15 cellular contexts compared by ENCODE assay signal in genomic region chr1:225565845-225566244, GRCh38.
DNase-seq lines count a peak whose midpoint lies in the region; ATAC-seq and TF ChIP-seq lines count a peak whose summit lies in the region.
"Had no signal": no experiment of that assay in that cellular context is flagged by ENCODE, and none has a peak within 500 bp of the region (broad histone marks: within the 10 kb centered on the region; RNA-seq: fewer than 3 reads in every experiment).

No MANE protein-coding gene starts in this region.

- H3K4me2 ChIP-seq in H9 (ENCODE audit: insufficient read depth, insufficient read length, low read length): no peak overlapping the region

- H4K8ac ChIP-seq in H9 (replicated peaks; ENCODE audit: insufficient read length, low read depth, low read length): no peak overlapping the region

- no peak overlapping the region for H3K4me3 Mint-ChIP-seq in H9
- H3K4me3 Mint-ChIP-seq: CD14-positive monocyte; stimulated activated naive CD8-positive, alpha-beta T cell treated with anti-CD3 and anti-CD28 coated beads, Interleukin-15, Interleukin-2, amounts not matched to agents 100 ng/mL and 50 ng/mL, for 24 hours had no signal

- peaks cover 14 to 36% (median 35%) of the 10 kb centered on the region in 3 experiments; a peak in 6 of 7 replicates for H3K36me3 Mint-ChIP-seq in H9 (ENCODE audit: insufficient read depth in 1 of 3, low read depth in 3 of 3)
- H3K36me3 Mint-ChIP-seq: CD14-positive monocyte had no signal

- H4K91ac ChIP-seq in H9 (ENCODE audit: insufficient read length, low read depth, low read length): no peak overlapping the region

- H3K4ac ChIP-seq in H9 (ENCODE audit: low read depth, low read length): no peak overlapping the region

- peak overlapping the region; percentile 71 to 93 (median 89); a peak in 6 of 7 replicates for H3K27ac Mint-ChIP-seq in H9
- H3K27ac Mint-ChIP-seq: stimulated activated naive CD8-positive, alpha-beta T cell treated with anti-CD3 and anti-CD28 coated beads, Interleukin-15, Interleukin-2, amounts not matched to agents 100 ng/mL and 50 ng/mL, for 24 hours had no signal

- no peak overlapping the region for H2BK12ac ChIP-seq in H9 (ENCODE audit: insufficient read length, low read depth, low read length)

- no peaks in the 10 kb centered on the region for H3K23me2 ChIP-seq in H9 (ENCODE audit: insufficient read length, low read depth, low read length, poor library complexity, severe bottlenecking)

- H3K9me3 ChIP-seq in H9 (ENCODE audit: control insufficient read depth, low read depth, low read length): no peaks in the 10 kb centered on the region
- no peaks in the 10 kb centered on the region for H3K9me3 ChIP-seq in cardiac muscle cell (ENCODE audit: low read depth)
- H3K9me3 ChIP-seq in gastrocnemius medialis: no peaks in the 10 kb centered on the region

- no peak for TF ChIP-seq POLR2A in gastrocnemius medialis (IDR thresholded peaks at IDR 0.05)

- H4K20me1 ChIP-seq in H9 (ENCODE audit: control insufficient read depth, insufficient read depth, insufficient read length): no peaks in the 10 kb centered on the region

- no peak overlapping the region for H2AFZ ChIP-seq in H9 (ENCODE audit: low read length)

- no peaks in the 10 kb centered on the region for H3K27me3 ChIP-seq in H9 (ENCODE audit: insufficient read depth, low read length)
- H3K27me3 ChIP-seq in cardiac muscle cell: no peaks in the 10 kb centered on the region
- no peaks in the 10 kb centered on the region for H3K27me3 ChIP-seq in gastrocnemius medialis
- H3K27me3 ChIP-seq: dorsolateral prefrontal cortex had no signal

- no peak overlapping the region for H3K56ac ChIP-seq in H9 (ENCODE audit: insufficient read length, low read depth, low read length)

- peaks cover 12% of the 10 kb centered on the region; the same call in 1 of the 2 replicates for H3K79me2 ChIP-seq in H9 (ENCODE audit: insufficient read depth, low read length)

- TF ChIP-seq CTCF in H9 (conservative IDR thresholded peaks at IDR 0.05): no peak
- no peak for TF ChIP-seq CTCF in cardiac muscle cell (IDR thresholded peaks at IDR 0.05; ENCODE audit: low read depth, low read length)
- TF ChIP-seq CTCF in gastrocnemius medialis (IDR thresholded peaks at IDR 0.05 in 4 of 5, conservative IDR thresholded peaks at IDR 0.05 in 1 of 5): no peak

- no peak overlapping the region for H3K27ac ChIP-seq in H9 (ENCODE audit: insufficient read length, low read depth, low read length)
- peak overlapping the region; percentile 49 for H3K27ac ChIP-seq in cardiac muscle cell
- H3K27ac ChIP-seq in gastrocnemius medialis: peak overlapping the region in 3 of 4 donors; percentile 25 to 44 (median 42)
- H3K27ac ChIP-seq: dorsolateral prefrontal cortex had no signal

- in situ Hi-C loops in gastrocnemius medialis (cut with MboI; ENCODE audit: low sequenced_read_pairs in 4 of 4): no loop called here

- no peak overlapping the region for H3K23ac ChIP-seq in H9 (ENCODE audit: insufficient read length, low read depth, low read length)

- no peak overlapping the region for H3K14ac ChIP-seq in H9 (ENCODE audit: insufficient read depth, low read length)

- H3K9ac ChIP-seq in H9 (ENCODE audit: extremely low read depth, insufficient read length, low read length): no peak overlapping the region

- H3K4me3 ChIP-seq in cardiac muscle cell (no peak overlapping the region), gastrocnemius medialis (no peak overlapping the region)
- H3K4me3 ChIP-seq: dorsolateral prefrontal cortex, lung had no signal

- H3T11ph ChIP-seq in H9 (ENCODE audit: low read length): no peak overlapping the region

- no peak overlapping the region for H2BK15ac ChIP-seq in H9 (ENCODE audit: low read depth, low read length)

- H3K4me1 ChIP-seq in H9 (ENCODE audit: insufficient read depth, low read length) (peaks cover 2% of the 10 kb centered on the region; the same call in 1 of the 2 replicates), cardiac muscle cell (ENCODE audit: low read depth) (peaks cover 24% of the 10 kb centered on the region), gastrocnemius medialis (peaks cover 26 to 30% of the 10 kb centered on the region in 2 donors)

- DNase-seq in H9 (no peak), SKM-1 treated with dmso at 0.1 percent for 144 hours (lab: John Stamatoyannopoulos, UW; ENCODE audit: unreplicated experiment) (peak; percentile 75), cardiac muscle cell (ENCODE audit: low read depth in 1 of 2, low spot score in 1 of 2) (peak in 1 of 2 donors; percentile 83), gastrocnemius medialis (peak in 1 of 2 donors; percentile 34), OCI-M1 (lab: John Stamatoyannopoulos, UW) (no peak), DMS79 treated with DMSO at 0.1 percent for 48 hours (lab: John Stamatoyannopoulos, UW) (no peak), pons (ENCODE audit: low spot score) (no peak)
- DNase-seq: dorsolateral prefrontal cortex, head of caudate nucleus, KG1, NCI-H2107 had no signal

- no peaks in the 10 kb centered on the region for H3K27me3 Mint-ChIP-seq in H9 (ENCODE audit: low read depth)
- H3K27me3 Mint-ChIP-seq: stimulated activated naive CD8-positive, alpha-beta T cell treated with anti-CD3 and anti-CD28 coated beads, Interleukin-15, Interleukin-2, amounts not matched to agents 100 ng/mL and 50 ng/mL, for 24 hours had no signal

- no peak overlapping the region for H3K18ac ChIP-seq in H9 (ENCODE audit: insufficient read length, low read depth, low read length)

- H2BK20ac ChIP-seq in H9 (ENCODE audit: low read depth, low read length, poor library complexity, severe bottlenecking): no peak overlapping the region

- peaks cover 6% of the 10 kb centered on the region for H3K36me3 ChIP-seq in cardiac muscle cell
- peaks cover 0 to 11% of the 10 kb centered on the region in 2 donors for H3K36me3 ChIP-seq in gastrocnemius medialis

- intact Hi-C loops in gastrocnemius medialis (cut with DNase I; ENCODE audit: low total_unique reads): loop anchor here (5.0 kb wide), 2 partner anchors 136 to 206 kb away; no protein-coding TSS in a partner anchor

- peaks cover 22 to 28% of the 10 kb centered on the region in 2 experiments for H3K4me1 Mint-ChIP-seq in H9

- peak; percentile 58 to 88 for ATAC-seq in gastrocnemius medialis
- ATAC-seq in HG02642 (IDR thresholded peaks at IDR 0.05; ENCODE audit: poor library complexity, unreplicated experiment): no peak

- no peak overlapping the region for H2BK120ac ChIP-seq in H9 (ENCODE audit: low read depth, low read length, poor library complexity, severe bottlenecking)

- no peak overlapping the region for H2AK5ac ChIP-seq in H9 (ENCODE audit: insufficient read length, low read length)

- H3K79me1 ChIP-seq in H9 (ENCODE audit: insufficient read depth, low read depth, low read length, poor library complexity, severe bottlenecking): peaks cover 3% of the 10 kb centered on the region

- no peaks in the 10 kb centered on the region for H3K9me3 Mint-ChIP-seq in H9
- H3K9me3 Mint-ChIP-seq: CD14-positive monocyte; stimulated activated naive CD8-positive, alpha-beta T cell treated with anti-CD3 and anti-CD28 coated beads, Interleukin-15, Interleukin-2, amounts not matched to agents 100 ng/mL and 50 ng/mL, for 24 hours had no signal

- H4K5ac ChIP-seq in H9 (ENCODE audit: insufficient read length, low read depth, low read length): no peak overlapping the region

- no CpG with 5 or more reads among the region's 7 CpGs for WGBS in H9 (ENCODE audit: extremely low coverage, insufficient read length, low lambda C conversion rate)

- no peak overlapping the region for H2BK5ac ChIP-seq in H9 (ENCODE audit: insufficient read length, low read length)
